9 cellular contexts compared by ENCODE assay signal in genomic region chr20:32674362-32674789, GRCh38. TPM values are rescaled to one million over a fixed set of nuclear protein-coding genes. Genes with fewer than 3 reads are reported as not detected.
DNase-seq lines count a peak whose midpoint lies in the region; ATAC-seq and TF ChIP-seq lines count a peak whose summit lies in the region.
"Had no signal": no experiment of that assay in that cellular context is flagged by ENCODE, and none has a peak within 500 bp of the region (broad histone marks: within the 10 kb centered on the region; RNA-seq: fewer than 3 reads in every experiment).

No MANE protein-coding gene starts in this region.

- TF ChIP-seq CTCF in glutamatergic neuron (IDR thresholded peaks at IDR 0.05; ENCODE audit: partially characterized antibody, unreplicated experiment), result peak; percentile 77

- peaks cover 10% of the 10 kb centered on the region for H3K4me1 Mint-ChIP-seq in glutamatergic neuron (ENCODE audit: low read depth, unreplicated experiment)

- peak; percentile 69 for DNase-seq in COR-L47 (lab: John Stamatoyannopoulos, UW)
- DNase-seq in HT-29 (ENCODE audit: low spot score), result peak; percentile 85
- peak; percentile 44 for DNase-seq in RKO (ENCODE audit: low spot score)
- DNase-seq in activated T-helper 1 cell treated with Interleukin-2 at 50 U/mL for 16 hours (ENCODE audit: low read depth), result peak; percentile 54
- DNase-seq in glutamatergic neuron, result no peak
- peak; percentile 77 to 79 for DNase-seq in stimulated activated CD4-positive, alpha-beta T cell treated with anti-CD3 and anti-CD28 coated beads, Interleukin-2, amount 100 ng/mL, for 24 hours
- no peak for DNase-seq in epidermal melanocyte (ENCODE audit: insufficient read length, low spot score)

- no peak overlapping the region for H3K4me3 Mint-ChIP-seq in glutamatergic neuron (ENCODE audit: unreplicated experiment)

- H3K27me3 Mint-ChIP-seq in glutamatergic neuron (ENCODE audit: unreplicated experiment), result peaks cover 10% of the 10 kb centered on the region

- no peaks in the 10 kb centered on the region for H3K9me3 Mint-ChIP-seq in glutamatergic neuron (ENCODE audit: unreplicated experiment)

- ATAC-seq in HG03095 (IDR thresholded peaks at IDR 0.05; ENCODE audit: unreplicated experiment), result no peak

- H3K27ac Mint-ChIP-seq in glutamatergic neuron (ENCODE audit: unreplicated experiment), result no peak overlapping the region

- H3K36me3 Mint-ChIP-seq in glutamatergic neuron (ENCODE audit: unreplicated experiment), result no peaks in the 10 kb centered on the region

RNA-seq across cellular contexts. Expression of gene C20orf203, which starts 0.6 kb away (rescaled TPM):
- total RNA-seq in HT-29 (2014; rRNA removed; shearing (Covaris generic)), result not detected in 2 replicates
- total RNA-seq in glutamatergic neuron (ENCODE audit: unreplicated experiment), result 0.25 TPM
- total RNA-seq: SJSA1 had no signal

Comparison
In these comparisons a context has a peak if more than half of its experiments do, and no peak if none do; other contexts are left out.
1. DNase-seq: peak in COR-L47 (single experiment), HT-29 (single experiment), RKO (single experiment), activated T-helper 1 cell treated with Interleukin-2 at 50 U/mL for 16 hours (single experiment) and stimulated activated CD4-positive, alpha-beta T cell treated with anti-CD3 and anti-CD28 coated beads, Interleukin-2, amount 100 ng/mL, for 24 hours (2 of 2); none in glutamatergic neuron (single experiment) and epidermal melanocyte (single experiment).